11 cellular contexts compared by ENCODE assay signal in genomic region chr17:4444782-4445473, GRCh38. TPM values are rescaled to one million over a fixed set of nuclear protein-coding genes. Genes with fewer than 3 reads are reported as not detected.
DNase-seq lines count a peak whose midpoint lies in the region; TF ChIP-seq lines count a peak whose summit lies in the region.
"Had no signal": no experiment of that assay in that cellular context is flagged by ENCODE, and none has a peak within 500 bp of the region (broad histone marks: within the 10 kb centered on the region; RNA-seq: fewer than 3 reads in every experiment).

No MANE protein-coding gene starts in this region.

- H3K4me1 Mint-ChIP-seq in progenitor cell of endocrine pancreas (ENCODE audit: low read depth): no peaks in the 10 kb centered on the region
- H3K4me1 Mint-ChIP-seq: activated naive CD4-positive, alpha-beta T cell treated with anti-CD3 and anti-CD28 coated beads, Interleukin-2, amount 50 U/mL, for 24 hours had no signal

- no peaks in the 10 kb centered on the region for H3K79me2 ChIP-seq in PC-9 (ENCODE audit: low read depth)

- peaks cover 12% of the 10 kb centered on the region for H3K27me3 Mint-ChIP-seq in progenitor cell of endocrine pancreas
- H3K27me3 Mint-ChIP-seq: activated naive CD4-positive, alpha-beta T cell treated with anti-CD3 and anti-CD28 coated beads, Interleukin-2, amount 50 U/mL, for 24 hours had no signal

- H3K9me3 ChIP-seq in PC-9 (ENCODE audit: insufficient read depth, low read depth): no peaks in the 10 kb centered on the region

- peaks cover 47% of the 10 kb centered on the region for H3F3A ChIP-seq in PC-9 (ENCODE audit: insufficient read depth, low read depth)

- H2AFZ ChIP-seq in PC-9: no peak overlapping the region

- H3K4me3 ChIP-seq in PC-9 (no peak overlapping the region), epithelial cell of proximal tubule (ENCODE audit: low read depth, low read length) (no peak overlapping the region)

- peak; percentile 54 for DNase-seq in GF-D8 (lab: John Stamatoyannopoulos, UW)
- peak; percentile 79 to 90 for DNase-seq in PC-9
- peak; percentile 18 for DNase-seq in epithelial cell of proximal tubule (ENCODE audit: low read depth)
- peak in 7 of 10 donors; percentile 15 to 81 (median 26) for DNase-seq in posterior cingulate gyrus
- no peak for DNase-seq in HCEC 1CT
- DNase-seq in progenitor cell of endocrine pancreas (ENCODE audit: low spot score, unreplicated experiment): no peak
- DNase-seq in NOMO-1 treated with dmso at 0.1 percent for 144 hours (lab: John Stamatoyannopoulos, UW; ENCODE audit: unreplicated experiment): no peak
- DNase-seq in DMS153 (lab: John Stamatoyannopoulos, UW): no peak
- DNase-seq: HFFc6, NCI-H526 treated with DMSO at 0.1 percent for 48 hours had no signal

- peak overlapping the region; percentile 46 for H3K4me2 ChIP-seq in PC-9

- no peak overlapping the region for H3K27ac Mint-ChIP-seq in progenitor cell of endocrine pancreas
- H3K27ac Mint-ChIP-seq: activated naive CD4-positive, alpha-beta T cell treated with anti-CD3 and anti-CD28 coated beads, Interleukin-2, amount 50 U/mL, for 24 hours; HFFc6 had no signal

- no peaks in the 10 kb centered on the region for H3K9me2 ChIP-seq in PC-9 (ENCODE audit: insufficient read depth)

- no peaks in the 10 kb centered on the region for H3K36me3 Mint-ChIP-seq in progenitor cell of endocrine pancreas (ENCODE audit: insufficient read depth)
- H3K36me3 Mint-ChIP-seq: activated naive CD4-positive, alpha-beta T cell treated with anti-CD3 and anti-CD28 coated beads, Interleukin-2, amount 50 U/mL, for 24 hours had no signal

- no peaks in the 10 kb centered on the region for H3K9me3 Mint-ChIP-seq in progenitor cell of endocrine pancreas (ENCODE audit: low read depth)
- H3K9me3 Mint-ChIP-seq: activated naive CD4-positive, alpha-beta T cell treated with anti-CD3 and anti-CD28 coated beads, Interleukin-2, amount 50 U/mL, for 24 hours; HFFc6 had no signal

- intact Hi-C loops in PC-9 (cut with micrococcal nuclease; ENCODE audit: unreplicated experiment) (loop anchor here (1.0 kb wide), 1 partner anchor 31 kb away; no protein-coding TSS in a partner anchor), posterior cingulate gyrus (cut with DNase I) (no loop called here)

- no TSS peak for BruUV-seq in PC-9 (replicated peaks; lab: Mats Ljungman, UMichigan)

- CTCF ChIA-PET in PC-9 (lab: Charles Lee): interaction anchor here (0.6 kb wide), 2 partner anchors 24 to 552 kb away, joined by 3 read pairs; partner anchors contain the start of gene CAMKK1

- H3K27ac ChIP-seq in PC-9: no peak overlapping the region

- H3K4me3 Mint-ChIP-seq in progenitor cell of endocrine pancreas (ENCODE audit: low read depth): no peak overlapping the region
- H3K4me3 Mint-ChIP-seq: activated naive CD4-positive, alpha-beta T cell treated with anti-CD3 and anti-CD28 coated beads, Interleukin-2, amount 50 U/mL, for 24 hours; HFFc6 had no signal

- no peaks in the 10 kb centered on the region for H3K36me3 ChIP-seq in PC-9 (ENCODE audit: low read depth)

- 0 out of 2 replicates have a peak, but pooled peaks cover under 1% of the 10 kb centered on the region for H4K20me1 ChIP-seq in PC-9 (ENCODE audit: insufficient read depth)

- no peaks in the 10 kb centered on the region for H3K27me3 ChIP-seq in PC-9 (ENCODE audit: insufficient read depth, low read depth)

- no peak for TF ChIP-seq CTCF in PC-9 (conservative IDR thresholded peaks at IDR 0.05)
- no peak for TF ChIP-seq CTCF in epithelial cell of proximal tubule (conservative IDR thresholded peaks at IDR 0.05; ENCODE audit: low read depth, low read length)
- no peak for TF ChIP-seq CTCF in progenitor cell of endocrine pancreas (IDR thresholded peaks at IDR 0.05; ENCODE audit: unreplicated experiment)

- peaks cover 27% of the 10 kb centered on the region for H3K4me1 ChIP-seq in PC-9 (replicated peaks; ENCODE audit: insufficient read depth)

- POLR2A ChIA-PET in PC-9 (lab: Charles Lee; ENCODE audit: unreplicated experiment): interaction anchor here (0.6 to 0.9 kb wide), 6 partner anchors 18 to 685 kb away, joined by 3 to 17 read pairs (median 4); no protein-coding TSS in a partner anchor

RNA-seq across cellular contexts. Expression of gene SPNS3, which starts 11.2 kb away (rescaled TPM):
- total RNA-seq in PC-9 (2021): 14.8 and 15.9 TPM in 2 replicates
- 0.75 and 3.0 TPM in 2 replicates for total RNA-seq in epithelial cell of proximal tubule
- not detected in 2 replicates for total RNA-seq in progenitor cell of endocrine pancreas
- total RNA-seq: HFFc6 had no signal

RNA-seq across cellular contexts. Expression of gene SPNS2, which starts 53.8 kb away (rescaled TPM):
- total RNA-seq in PC-9 (2021) (25.7 and 33.8 TPM in 2 replicates), epithelial cell of proximal tubule (110 and 162 TPM in 2 replicates), progenitor cell of endocrine pancreas (0.60 and 1.5 TPM in 2 replicates)
- total RNA-seq: HFFc6 had no signal

Comparison
In these comparisons a context has a peak if more than half of its experiments do, and no peak if none do; other contexts are left out.
1. DNase-seq: peak in GF-D8 (single experiment), PC-9 (2 of 2), epithelial cell of proximal tubule (single experiment) and posterior cingulate gyrus (7 of 10); none in HCEC 1CT (single experiment), progenitor cell of endocrine pancreas (single experiment), NOMO-1 treated with dmso at 0.1 percent for 144 hours (single experiment) and DMS153 (single experiment).
2. RNA of gene SPNS2, which starts 53.8 kb away (total RNA-seq): 110 to 162 TPM in epithelial cell of proximal tubule and 25.7 to 33.8 TPM in PC-9; 0.60 to 1.5 TPM in progenitor cell of endocrine pancreas; every median in the first group is over 10 times any median in the second.